ENCODE assay signal across 8 cellular contexts in the genomic region with DNA sequence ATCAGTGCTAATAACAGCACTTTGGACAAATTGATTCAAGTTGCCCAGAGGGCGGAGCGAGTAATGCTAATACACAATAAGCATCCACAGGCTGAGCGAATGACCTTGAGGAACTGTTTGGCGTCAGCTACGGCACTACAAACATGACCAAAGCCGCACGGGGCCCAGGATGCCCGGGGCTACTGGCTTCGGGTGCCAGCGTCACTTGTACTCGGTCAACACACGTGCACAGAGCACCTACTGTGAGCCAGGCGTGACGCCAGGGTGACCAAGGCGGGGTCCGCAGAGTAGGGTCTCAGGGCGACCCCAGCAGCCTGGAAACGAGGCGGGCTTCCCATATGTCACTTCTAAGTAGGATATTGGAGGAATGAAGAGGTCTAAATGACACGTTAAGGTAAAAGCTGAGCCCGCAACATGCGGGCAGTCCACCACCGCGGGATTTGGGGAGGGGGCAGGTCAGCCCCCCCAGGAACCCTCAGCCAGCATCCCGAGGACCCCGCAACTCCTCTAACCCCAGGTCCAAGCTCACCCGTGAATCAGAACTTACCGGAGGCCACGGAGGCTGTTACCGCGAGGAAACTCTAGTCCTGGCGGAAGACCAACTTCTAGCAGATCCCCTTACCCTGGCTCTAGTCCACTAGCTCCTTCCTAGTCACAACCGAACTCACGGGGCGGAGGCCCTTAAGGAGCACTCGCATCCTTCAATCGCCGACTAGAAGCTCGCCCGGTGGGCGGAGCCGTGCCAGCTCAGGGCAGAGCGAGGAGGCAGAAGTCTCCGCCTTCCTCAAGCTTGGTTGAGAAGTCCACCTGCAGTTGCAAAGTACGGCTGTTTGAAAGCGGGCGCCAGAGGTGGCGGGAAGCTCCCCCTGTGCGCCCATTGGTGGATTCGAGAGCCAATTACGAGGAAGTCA. TPM values are rescaled to one million over a fixed set of nuclear protein-coding genes. Genes with fewer than 3 reads are reported as not detected.
DNase-seq lines count a peak whose midpoint lies in the region; ATAC-seq lines count a peak whose summit lies in the region.

A gene with protein sequence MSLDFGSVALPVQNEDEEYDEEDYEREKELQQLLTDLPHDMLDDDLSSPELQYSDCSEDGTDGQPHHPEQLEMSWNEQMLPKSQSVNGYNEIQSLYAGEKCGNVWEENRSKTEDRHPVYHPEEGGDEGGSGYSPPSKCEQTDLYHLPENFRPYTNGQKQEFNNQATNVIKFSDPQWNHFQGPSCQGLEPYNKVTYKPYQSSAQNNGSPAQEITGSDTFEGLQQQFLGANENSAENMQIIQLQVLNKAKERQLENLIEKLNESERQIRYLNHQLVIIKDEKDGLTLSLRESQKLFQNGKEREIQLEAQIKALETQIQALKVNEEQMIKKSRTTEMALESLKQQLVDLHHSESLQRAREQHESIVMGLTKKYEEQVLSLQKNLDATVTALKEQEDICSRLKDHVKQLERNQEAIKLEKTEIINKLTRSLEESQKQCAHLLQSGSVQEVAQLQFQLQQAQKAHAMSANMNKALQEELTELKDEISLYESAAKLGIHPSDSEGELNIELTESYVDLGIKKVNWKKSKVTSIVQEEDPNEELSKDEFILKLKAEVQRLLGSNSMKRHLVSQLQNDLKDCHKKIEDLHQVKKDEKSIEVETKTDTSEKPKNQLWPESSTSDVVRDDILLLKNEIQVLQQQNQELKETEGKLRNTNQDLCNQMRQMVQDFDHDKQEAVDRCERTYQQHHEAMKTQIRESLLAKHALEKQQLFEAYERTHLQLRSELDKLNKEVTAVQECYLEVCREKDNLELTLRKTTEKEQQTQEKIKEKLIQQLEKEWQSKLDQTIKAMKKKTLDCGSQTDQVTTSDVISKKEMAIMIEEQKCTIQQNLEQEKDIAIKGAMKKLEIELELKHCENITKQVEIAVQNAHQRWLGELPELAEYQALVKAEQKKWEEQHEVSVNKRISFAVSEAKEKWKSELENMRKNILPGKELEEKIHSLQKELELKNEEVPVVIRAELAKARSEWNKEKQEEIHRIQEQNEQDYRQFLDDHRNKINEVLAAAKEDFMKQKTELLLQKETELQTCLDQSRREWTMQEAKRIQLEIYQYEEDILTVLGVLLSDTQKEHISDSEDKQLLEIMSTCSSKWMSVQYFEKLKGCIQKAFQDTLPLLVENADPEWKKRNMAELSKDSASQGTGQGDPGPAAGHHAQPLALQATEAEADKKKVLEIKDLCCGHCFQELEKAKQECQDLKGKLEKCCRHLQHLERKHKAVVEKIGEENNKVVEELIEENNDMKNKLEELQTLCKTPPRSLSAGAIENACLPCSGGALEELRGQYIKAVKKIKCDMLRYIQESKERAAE (N-terminal part only) (minus strand): TSS at position 656 of the 911 bp plus-strand sequence. CDS start 5,420 bp downstream, outside the sequence.

- H3K4me1 ChIP-seq in effector memory CD4-positive, alpha-beta T cell (ENCODE audit: control insufficient read depth, insufficient read depth, low read length, poor library complexity, severe bottlenecking), result peaks cover 4% of the 10 kb centered on the region

- peak; percentile 100 for DNase-seq in COR-L47 (lab: John Stamatoyannopoulos, UW)
- DNase-seq in HT1080 (ENCODE audit: low read depth), result peak; percentile 99
- peak; percentile 98 to 99 for DNase-seq in NOMO-1 (lab: John Stamatoyannopoulos, UW; ENCODE audit: unreplicated experiment in 2 of 2)
- peak; percentile 98 for DNase-seq in activated CD8-positive, alpha-beta memory T cell treated with anti-CD3 and anti-CD28 coated beads for 24 hours
- peak; percentile 93 to 99 (median 97) for DNase-seq in effector memory CD4-positive, alpha-beta T cell
- peak; percentile 98 for DNase-seq in medulla oblongata (ENCODE audit: extremely low spot score)
- peak; percentile 94 to 97 (median 97) for DNase-seq in stimulated activated CD4-positive, alpha-beta T cell treated with anti-CD3 and anti-CD28 coated beads, TNF-alpha, amount 100 ng/mL, for 48 hours (ENCODE audit: low read depth in 3 of 3)

- H3K27me3 ChIP-seq in effector memory CD4-positive, alpha-beta T cell (replicated peaks; ENCODE audit: control insufficient read depth, insufficient read depth, low read length, poor library complexity, severe bottlenecking), result no peaks in the 10 kb centered on the region

- peak; percentile 95 for ATAC-seq in GM21367 (IDR thresholded peaks at IDR 0.05; ENCODE audit: unreplicated experiment)

- H3K9me3 ChIP-seq in effector memory CD4-positive, alpha-beta T cell (ENCODE audit: control insufficient read depth, low read length), result no peaks in the 10 kb centered on the region

- H3K36me3 ChIP-seq in effector memory CD4-positive, alpha-beta T cell (ENCODE audit: control insufficient read depth, insufficient read depth, low read length), result no peaks in the 10 kb centered on the region

- H3K27ac ChIP-seq in effector memory CD4-positive, alpha-beta T cell (ENCODE audit: insufficient read depth, low read length, poor library complexity, severe bottlenecking), result peak within 1 kb of the TSS; percentile 68

- H3K4me3 ChIP-seq in effector memory CD4-positive, alpha-beta T cell (ENCODE audit: insufficient read depth, low read depth, low read length, poor library complexity, severe bottlenecking), result peak within 1 kb of the TSS; percentile 96

RNA-seq across cellular contexts. Expression of the gene that starts here (rescaled TPM):
- total RNA-seq in HT1080 (2014; rRNA removed; shearing (Covaris generic)), result 6.3 and 14.5 TPM in 2 replicates
- polyA plus RNA-seq in HT1080 (2015; cell fraction: cytosol; rRNA removed), result 4.5 and 5.3 TPM in 2 replicates
- 23.0 and 28.2 TPM in 2 replicates for polyA plus RNA-seq in HT1080 (2015; cell fraction: nucleus; rRNA removed)

Comparison
In these comparisons a context has a peak if more than half of its experiments do, and no peak if none do; other contexts are left out.
1. Peak in every context shown above with its lines: DNase-seq, ATAC-seq, H3K4me3 ChIP-seq and H3K27ac ChIP-seq.